Comparison of ENCODE assay signal across 10 cellular contexts in the genomic region with DNA sequence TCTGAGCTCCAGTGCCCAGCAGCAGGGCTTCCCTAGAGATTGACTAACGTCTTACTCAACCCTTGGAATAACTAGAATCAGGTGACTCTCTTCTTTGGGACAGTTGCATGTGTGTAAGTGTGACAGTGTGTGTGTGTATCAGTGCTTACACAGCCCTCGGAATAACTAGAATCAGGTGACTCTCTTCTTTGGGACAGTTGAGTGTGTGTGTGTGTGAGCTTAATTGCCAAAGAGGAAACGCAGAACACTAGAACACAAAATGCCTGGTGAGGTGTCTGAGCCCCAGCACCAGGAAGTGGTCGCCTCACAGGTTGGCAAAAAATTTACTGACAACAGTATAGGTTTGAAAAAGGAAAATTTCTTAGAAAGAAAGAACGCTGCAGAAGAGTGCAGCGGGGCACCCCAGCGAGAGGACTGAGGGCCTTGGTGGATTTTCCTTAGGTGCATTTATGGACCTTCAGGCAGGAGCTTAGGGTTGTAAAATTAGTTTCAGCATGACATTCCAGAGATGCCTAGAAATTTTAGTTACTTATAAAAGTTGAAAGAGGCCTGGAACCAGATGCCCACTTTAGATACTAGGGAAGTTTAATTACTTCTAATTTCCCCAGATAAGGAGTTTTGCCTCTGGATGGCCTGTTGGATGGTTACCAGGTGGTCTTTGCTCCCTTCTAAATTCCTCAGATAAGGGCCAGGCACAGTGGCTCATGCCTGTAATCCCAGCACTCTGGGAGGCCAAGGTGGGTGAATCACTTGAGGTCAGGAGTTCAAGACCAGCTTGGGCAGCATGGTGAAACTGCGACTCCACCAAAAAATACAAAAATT. TPM values are rescaled to one million over a fixed set of nuclear protein-coding genes. Genes with fewer than 3 reads are reported as not detected.
DNase-seq lines count a peak whose midpoint lies in the region; ATAC-seq and TF ChIP-seq lines count a peak whose summit lies in the region.
"Had no signal": no experiment of that assay in that cellular context is flagged by ENCODE, and none has a peak within 500 bp of the region (broad histone marks: within the 10 kb centered on the region; RNA-seq: fewer than 3 reads in every experiment).

No MANE protein-coding gene starts in this region.

- H3K4me1 Mint-ChIP-seq in activated CD8-positive, alpha-beta T cell treated with anti-CD3 and anti-CD28 coated beads, Interleukin-2, amount 10 ng/mL, durations not matched to agents 7 days and 5 days (ENCODE audit: low read depth), result peaks cover 67% of the 10 kb centered on the region
- peaks cover 24% of the 10 kb centered on the region for H3K4me1 Mint-ChIP-seq in type B pancreatic cell (ENCODE audit: unreplicated experiment)

- ATAC-seq in activated CD8-positive, alpha-beta T cell treated with anti-CD3 and anti-CD28 coated beads, Interleukin-2, amount 10 ng/mL, durations not matched to agents 7 days and 5 days, result peak; percentile 16
- ATAC-seq in right cardiac atrium, result no peak

- H3K36me3 Mint-ChIP-seq in activated CD8-positive, alpha-beta T cell treated with anti-CD3 and anti-CD28 coated beads, Interleukin-2, amount 10 ng/mL, durations not matched to agents 7 days and 5 days (ENCODE audit: low read depth), result peaks cover 43% of the 10 kb centered on the region
- peaks cover 5% of the 10 kb centered on the region for H3K36me3 Mint-ChIP-seq in type B pancreatic cell

- H3K9me3 Mint-ChIP-seq in activated CD8-positive, alpha-beta T cell treated with anti-CD3 and anti-CD28 coated beads, Interleukin-2, amount 10 ng/mL, durations not matched to agents 7 days and 5 days (ENCODE audit: insufficient read depth), result no peaks in the 10 kb centered on the region
- no peaks in the 10 kb centered on the region for H3K9me3 Mint-ChIP-seq in type B pancreatic cell

- H3K27me3 ChIP-seq in right cardiac atrium (ENCODE audit: control insufficient read depth, insufficient read depth), result no peaks in the 10 kb centered on the region

- DNase-seq in stimulated activated CD4-positive, alpha-beta T cell treated with anti-CD3 and anti-CD28 coated beads, Interleukin-15, amount 100 ng/mL, for 24 hours, result peak; percentile 31
- DNase-seq in stimulated activated CD4-positive, alpha-beta T cell treated with anti-CD3 and anti-CD28 coated beads, Interleukin-2, amount 100 ng/mL, for 24 hours, result no peak
- DNase-seq in activated CD8-positive, alpha-beta T cell treated with anti-CD3 and anti-CD28 coated beads, Interleukin-2, amount 10 ng/mL, durations not matched to agents 7 days and 5 days, result peak; percentile 78
- DNase-seq in fibroblast of the aortic adventitia (ENCODE audit: low read depth) (peak; percentile 48), type B pancreatic cell (ENCODE audit: extremely low spot score, unreplicated experiment) (no peak), NCI-H1436 treated with DMSO at 0.1 percent for 48 hours (lab: John Stamatoyannopoulos, UW) (no peak), NCI-H526 (lab: John Stamatoyannopoulos, UW) (no peak), right cardiac atrium (no peak)
- DNase-seq: NCI-H82 had no signal

- H3K4me1 ChIP-seq in right cardiac atrium (ENCODE audit: control insufficient read depth, insufficient read depth, low read length), result no peaks in the 10 kb centered on the region

- intact Hi-C loops in right cardiac atrium (cut with DNase I), result loop anchor here in 1 of 4 donors (5.0 kb wide), 1 partner anchor 35 kb away; a partner anchor contains a TSS

- 56% methylated on average over 8 of the region's 8 CpGs for WGBS in right cardiac atrium

- H3K4me3 Mint-ChIP-seq in activated CD8-positive, alpha-beta T cell treated with anti-CD3 and anti-CD28 coated beads, Interleukin-2, amount 10 ng/mL, durations not matched to agents 7 days and 5 days, result peak overlapping the region; percentile 65
- no peak overlapping the region for H3K4me3 Mint-ChIP-seq in type B pancreatic cell

- CTCF ChIA-PET in activated CD8-positive, alpha-beta T cell treated with anti-CD3 and anti-CD28 coated beads, Interleukin-2, amount 10 ng/mL, durations not matched to agents 7 days and 5 days (lab: Charles Lee), result interaction anchor here (0.7 to 9.4 kb wide), 13 partner anchors 11 to 984 kb away, joined by 3 to 143 read pairs (median 6); a partner anchor contains a TSS

- no peak overlapping the region for H3K4me3 ChIP-seq in fibroblast of the aortic adventitia (ENCODE audit: low read depth, low read length)
- H3K4me3 ChIP-seq in right cardiac atrium (ENCODE audit: low read length), result no peak overlapping the region

- TF ChIP-seq CTCF in fibroblast of the aortic adventitia (IDR thresholded peaks at IDR 0.05; ENCODE audit: insufficient read depth, low read length), result no peak
- no peak for TF ChIP-seq CTCF in type B pancreatic cell (conservative IDR thresholded peaks at IDR 0.05)

- H3K9me3 ChIP-seq in right cardiac atrium (ENCODE audit: control insufficient read depth, low read length), result no peaks in the 10 kb centered on the region

- H3K27ac Mint-ChIP-seq in activated CD8-positive, alpha-beta T cell treated with anti-CD3 and anti-CD28 coated beads, Interleukin-2, amount 10 ng/mL, durations not matched to agents 7 days and 5 days, result peak overlapping the region; percentile 93
- peak overlapping the region; percentile 51 for H3K27ac Mint-ChIP-seq in type B pancreatic cell

- H3K27me3 Mint-ChIP-seq in activated CD8-positive, alpha-beta T cell treated with anti-CD3 and anti-CD28 coated beads, Interleukin-2, amount 10 ng/mL, durations not matched to agents 7 days and 5 days (ENCODE audit: low read depth), result no peaks in the 10 kb centered on the region
- H3K27me3 Mint-ChIP-seq in type B pancreatic cell, result no peaks in the 10 kb centered on the region

- POLR2A ChIA-PET in activated CD8-positive, alpha-beta T cell treated with anti-CD3 and anti-CD28 coated beads, Interleukin-2, amount 10 ng/mL, durations not matched to agents 7 days and 5 days (lab: Charles Lee), result interaction anchor here (0.7 to 15.7 kb wide), 6 partner anchors 10 to 64 kb away, joined by 3 to 400 read pairs (median 4); a partner anchor contains a TSS

- no peak overlapping the region for H3K27ac ChIP-seq in right cardiac atrium (ENCODE audit: low read length)
- H3K27ac ChIP-seq: C4-2B had no signal

RNA-seq across cellular contexts. Expression of a gene that starts 3.7 kb away (rescaled TPM):
- total RNA-seq in activated CD8-positive, alpha-beta T cell treated with anti-CD3 and anti-CD28 coated beads, Interleukin-2, amount 10 ng/mL, durations not matched to agents 7 days and 5 days, result 100 to 1,000 TPM; 131 TPM
- total RNA-seq in fibroblast of the aortic adventitia (ENCODE audit: low replicate concordance) (39.6 and 61.5 TPM in 2 replicates), type B pancreatic cell (ENCODE audit: low replicate concordance) (74.2 and 96.8 TPM in 2 replicates), right cardiac atrium (10 to 100 TPM; 61.0 to 65.5 (median 63.2) TPM)
- 36.9 TPM for polyA plus RNA-seq in right cardiac atrium

RNA-seq across cellular contexts. Expression of a gene that starts 5.4 kb away (rescaled TPM):
- 10 to 100 TPM; 24.7 to 25.6 TPM for total RNA-seq in activated CD8-positive, alpha-beta T cell treated with anti-CD3 and anti-CD28 coated beads, Interleukin-2, amount 10 ng/mL, durations not matched to agents 7 days and 5 days
- 6.1 and 10.4 TPM in 2 replicates for total RNA-seq in fibroblast of the aortic adventitia (ENCODE audit: low replicate concordance)
- total RNA-seq in type B pancreatic cell (ENCODE audit: low replicate concordance), result 29.7 and 50.5 TPM in 2 replicates
- total RNA-seq in right cardiac atrium, result 1 to 10 TPM; 4.2 to 7.5 (median 6.3) TPM
- 8.1 TPM for polyA plus RNA-seq in right cardiac atrium

RNA-seq across cellular contexts. Expression of a gene that starts 33.9 kb away (rescaled TPM):
- 10 to 100 TPM; 18.1 to 20.2 TPM for total RNA-seq in activated CD8-positive, alpha-beta T cell treated with anti-CD3 and anti-CD28 coated beads, Interleukin-2, amount 10 ng/mL, durations not matched to agents 7 days and 5 days
- total RNA-seq in fibroblast of the aortic adventitia (ENCODE audit: low replicate concordance), result 3.4 and 6.0 TPM in 2 replicates
- 2.6 and 7.3 TPM in 2 replicates for total RNA-seq in type B pancreatic cell (ENCODE audit: low replicate concordance)
- total RNA-seq in right cardiac atrium, result 1 to 10 TPM; 3.0 to 4.0 (median 3.7) TPM
- polyA plus RNA-seq in right cardiac atrium, result 2.6 TPM

RNA-seq across cellular contexts. Expression of a gene that starts 36.6 kb away (rescaled TPM):
- 10 to 100 TPM; 90.7 to 91.9 TPM for total RNA-seq in activated CD8-positive, alpha-beta T cell treated with anti-CD3 and anti-CD28 coated beads, Interleukin-2, amount 10 ng/mL, durations not matched to agents 7 days and 5 days
- total RNA-seq in fibroblast of the aortic adventitia (ENCODE audit: low replicate concordance), result 27.4 and 42.4 TPM in 2 replicates
- total RNA-seq in type B pancreatic cell (ENCODE audit: low replicate concordance), result 5.2 and 8.0 TPM in 2 replicates
- total RNA-seq in right cardiac atrium, result 10 to 100 TPM; 11.3 to 16.3 (median 14.7) TPM
- 9.5 TPM for polyA plus RNA-seq in right cardiac atrium

RNA-seq across cellular contexts. Expression of a gene that starts 43.2 kb away (rescaled TPM):
- total RNA-seq in activated CD8-positive, alpha-beta T cell treated with anti-CD3 and anti-CD28 coated beads, Interleukin-2, amount 10 ng/mL, durations not matched to agents 7 days and 5 days, result 100 to 1,000 TPM; 154 to 162 TPM
- total RNA-seq in fibroblast of the aortic adventitia (ENCODE audit: low replicate concordance) (97.5 and 109 TPM in 2 replicates), type B pancreatic cell (ENCODE audit: low replicate concordance) (33.7 and 39.3 TPM in 2 replicates), right cardiac atrium (10 to 100 TPM; 32.0 to 70.0 (median 45.0) TPM)
- 56.5 TPM for polyA plus RNA-seq in right cardiac atrium

Comparison
In these comparisons a context has a peak if more than half of its experiments do, and no peak if none do; other contexts are left out.
1. DNase-seq: peak in stimulated activated CD4-positive, alpha-beta T cell treated with anti-CD3 and anti-CD28 coated beads, Interleukin-15, amount 100 ng/mL, for 24 hours (single experiment), activated CD8-positive, alpha-beta T cell treated with anti-CD3 and anti-CD28 coated beads, Interleukin-2, amount 10 ng/mL, durations not matched to agents 7 days and 5 days (single experiment) and fibroblast of the aortic adventitia (single experiment); none in stimulated activated CD4-positive, alpha-beta T cell treated with anti-CD3 and anti-CD28 coated beads, Interleukin-2, amount 100 ng/mL, for 24 hours (0 of 2), type B pancreatic cell (single experiment), NCI-H1436 treated with DMSO at 0.1 percent for 48 hours (single experiment), NCI-H526 (0 of 2) and right cardiac atrium (0 of 3).